10 cellular contexts compared by ENCODE assay signal in genomic region chr9:133419005-133419404, GRCh38. TPM values are rescaled to one million over a fixed set of nuclear protein-coding genes. Genes with fewer than 3 reads are reported as not detected.
DNase-seq lines count a peak whose midpoint lies in the region; ATAC-seq and TF ChIP-seq lines count a peak whose summit lies in the region.
"Had no signal": no experiment of that assay in that cellular context is flagged by ENCODE, and none has a peak within 500 bp of the region (broad histone marks: within the 10 kb centered on the region; RNA-seq: fewer than 3 reads in every experiment).

No MANE protein-coding gene starts in this region.

- H3K4me1 Mint-ChIP-seq in activated T-helper 2 cell treated with anti-CD3 and anti-CD28 coated beads, Interferon-gamma antibody, Interleukin-2, Interleukin-4, amounts not matched to agents 10 μg/mL and 5 μg/mL and 100 μg/mL, durations not matched to agents 14 hours and 24 hours and 36 hours (ENCODE audit: low read depth), result peaks cover 42% of the 10 kb centered on the region

- peak overlapping the region; percentile 50 for H3K27ac Mint-ChIP-seq in activated T-helper 2 cell treated with anti-CD3 and anti-CD28 coated beads, Interferon-gamma antibody, Interleukin-2, Interleukin-4, amounts not matched to agents 10 μg/mL and 5 μg/mL and 100 μg/mL, durations not matched to agents 14 hours and 24 hours and 36 hours

- H3K27ac ChIP-seq in AG04450 (ENCODE audit: low read depth, low read length) (no peak overlapping the region), upper lobe of right lung (no peak overlapping the region)

- CTCF ChIA-PET in AG04450 (lab: Charles Lee), result no interaction called here
- CTCF ChIA-PET in HEK293T (lab: Yijun Ruan, JAX), result interaction anchor here (0.6 kb wide), 1 partner anchor 10 kb away, joined by 5 read pairs; no protein-coding TSS in a partner anchor

- TF ChIP-seq CTCF in AG04450 (IDR thresholded peaks at IDR 0.05; ENCODE audit: low read depth, low read length) (no peak), upper lobe of right lung (IDR thresholded peaks at IDR 0.05) (no peak)

- H3K36me3 ChIP-seq in upper lobe of right lung, result peaks cover 20% of the 10 kb centered on the region

- peak overlapping the region; percentile 93 for H3K4me3 Mint-ChIP-seq in activated T-helper 2 cell treated with anti-CD3 and anti-CD28 coated beads, Interferon-gamma antibody, Interleukin-2, Interleukin-4, amounts not matched to agents 10 μg/mL and 5 μg/mL and 100 μg/mL, durations not matched to agents 14 hours and 24 hours and 36 hours (ENCODE audit: low read depth)

- H3K9me3 ChIP-seq in AG04450 (ENCODE audit: control insufficient read depth, insufficient read depth, low read length), result peaks cover 2% of the 10 kb centered on the region; the same call in 1 of the 2 replicates
- H3K9me3 ChIP-seq in upper lobe of right lung, result no peaks in the 10 kb centered on the region

- peak; percentile 79 for ATAC-seq in left colon
- no peak for ATAC-seq in upper lobe of right lung

- H3K9me3 Mint-ChIP-seq in activated T-helper 2 cell treated with anti-CD3 and anti-CD28 coated beads, Interferon-gamma antibody, Interleukin-2, Interleukin-4, amounts not matched to agents 10 μg/mL and 5 μg/mL and 100 μg/mL, durations not matched to agents 14 hours and 24 hours and 36 hours, result no peaks in the 10 kb centered on the region

- H3K4me3 ChIP-seq in AG04450 (ENCODE audit: low read depth, low read length), result peak overlapping the region; percentile 83; the same call in 1 of the 2 replicates
- H3K4me3 ChIP-seq in upper lobe of right lung, result no peak overlapping the region

- peaks cover 31% of the 10 kb centered on the region for H3K36me3 Mint-ChIP-seq in activated T-helper 2 cell treated with anti-CD3 and anti-CD28 coated beads, Interferon-gamma antibody, Interleukin-2, Interleukin-4, amounts not matched to agents 10 μg/mL and 5 μg/mL and 100 μg/mL, durations not matched to agents 14 hours and 24 hours and 36 hours (ENCODE audit: low read depth)

- DNase-seq in AG04450 (ENCODE audit: low read depth, low spot score) (no peak), HEK293T (ENCODE audit: extremely low spot score) (peak; percentile 29), left colon (peak; percentile 54 to 66), upper lobe of right lung (no peak), NOMO-1 treated with dmso at 0.1 percent for 144 hours (lab: John Stamatoyannopoulos, UW; ENCODE audit: unreplicated experiment) (no peak), ureter (ENCODE audit: low spot score) (no peak), DMS 273 (lab: John Stamatoyannopoulos, UW; ENCODE audit: unreplicated experiment) (no peak)
- no peak for DNase-seq in activated T-helper 2 cell treated with anti-CD3 and anti-CD28 coated beads, Interferon-gamma antibody, Interleukin-2, Interleukin-4, amounts not matched to agents 10 μg/mL and 5 μg/mL and 100 μg/mL, durations not matched to agents 14 hours and 24 hours and 36 hours (ENCODE audit: low spot score)
- DNase-seq: DMS153, NCI-H69 had no signal

- H3K27me3 ChIP-seq in AG04450 (ENCODE audit: control insufficient read depth, insufficient read depth, low read length) (no peaks in the 10 kb centered on the region), upper lobe of right lung (no peaks in the 10 kb centered on the region)

- H3K4me1 ChIP-seq in upper lobe of right lung, result peaks cover 16% of the 10 kb centered on the region

- POLR2A ChIA-PET in AG04450 (lab: Yijun Ruan, JAX) (interaction anchor here (0.6 to 1.2 kb wide), 3 partner anchors 9 to 45 kb away, joined by 3 read pairs; no protein-coding TSS in a partner anchor), HEK293T (lab: Yijun Ruan, JAX) (interaction anchor here (0.8 to 1.7 kb wide), 4 partner anchors 9 to 68 kb away, joined by 3 to 8 read pairs (median 3); partner anchors contain the start of gene CACFD1)

- H3K27me3 Mint-ChIP-seq in activated T-helper 2 cell treated with anti-CD3 and anti-CD28 coated beads, Interferon-gamma antibody, Interleukin-2, Interleukin-4, amounts not matched to agents 10 μg/mL and 5 μg/mL and 100 μg/mL, durations not matched to agents 14 hours and 24 hours and 36 hours (ENCODE audit: low read depth), result no peaks in the 10 kb centered on the region

- intact Hi-C loops in activated T-helper 2 cell treated with anti-CD3 and anti-CD28 coated beads, Interferon-gamma antibody, Interleukin-2, Interleukin-4, amounts not matched to agents 10 μg/mL and 5 μg/mL and 100 μg/mL, durations not matched to agents 14 hours and 24 hours and 36 hours (cut with micrococcal nuclease), result loop anchor here (2.0 to 5.0 kb wide), 3 partner anchors 48 to 72 kb away; partner anchors contain the start of genes MED22, RPL7A and SLC2A6
- intact Hi-C loops in left colon (cut with DNase I, micrococcal nuclease), result no loop called here
- intact Hi-C loops in upper lobe of right lung (cut with DNase I), result no loop called here

TF ChIP-seq in HEK293T, 16 proteins besides CTCF, POLR2A, EP300 and RAD21:
- TF ChIP-seq NFRKB (IDR thresholded peaks at IDR 0.05), result no peak
- TF ChIP-seq, protein P1, sequence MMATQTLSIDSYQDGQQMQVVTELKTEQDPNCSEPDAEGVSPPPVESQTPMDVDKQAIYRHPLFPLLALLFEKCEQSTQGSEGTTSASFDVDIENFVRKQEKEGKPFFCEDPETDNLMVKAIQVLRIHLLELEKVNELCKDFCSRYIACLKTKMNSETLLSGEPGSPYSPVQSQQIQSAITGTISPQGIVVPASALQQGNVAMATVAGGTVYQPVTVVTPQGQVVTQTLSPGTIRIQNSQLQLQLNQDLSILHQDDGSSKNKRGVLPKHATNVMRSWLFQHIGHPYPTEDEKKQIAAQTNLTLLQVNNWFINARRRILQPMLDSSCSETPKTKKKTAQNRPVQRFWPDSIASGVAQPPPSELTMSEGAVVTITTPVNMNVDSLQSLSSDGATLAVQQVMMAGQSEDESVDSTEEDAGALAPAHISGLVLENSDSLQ (IDR thresholded peaks at IDR 0.05), result peak; percentile 93
- TF ChIP-seq L3MBTL2 (conservative IDR thresholded peaks at IDR 0.05), result no peak
TF ChIP-seq in HEK293T: peak in this region for 1.

RNA-seq across cellular contexts. Expression of gene REXO4, which starts 1.2 kb away (rescaled TPM):
- 19.4 and 21.0 TPM in 2 replicates for polyA plus RNA-seq in AG04450 (2011; rRNA removed)
- polyA minus RNA-seq in AG04450 (2011; rRNA and poly(A)+ RNA removed), result 16.1 and 17.1 TPM in 2 replicates
- total RNA-seq in activated T-helper 2 cell treated with anti-CD3 and anti-CD28 coated beads, Interferon-gamma antibody, Interleukin-2, Interleukin-4, amounts not matched to agents 10 μg/mL and 5 μg/mL and 100 μg/mL, durations not matched to agents 14 hours and 24 hours and 36 hours, result 31.7 and 32.8 TPM in 2 replicates
- 10 to 100 TPM; 18.4 to 22.5 TPM for total RNA-seq in left colon
- total RNA-seq in upper lobe of right lung, result 22.6 TPM
- 19.5 TPM for total RNA-seq in ureter

RNA-seq across cellular contexts. Expression of gene ADAMTS13, which starts 3.2 kb away (rescaled TPM):
- polyA plus RNA-seq in AG04450 (2011; rRNA removed), result 0.86 and 0.94 TPM in 2 replicates
- 0.61 and 0.92 TPM in 2 replicates for polyA minus RNA-seq in AG04450 (2011; rRNA and poly(A)+ RNA removed)
- total RNA-seq in activated T-helper 2 cell treated with anti-CD3 and anti-CD28 coated beads, Interferon-gamma antibody, Interleukin-2, Interleukin-4, amounts not matched to agents 10 μg/mL and 5 μg/mL and 100 μg/mL, durations not matched to agents 14 hours and 24 hours and 36 hours, result 1.5 and 1.6 TPM in 2 replicates
- total RNA-seq in left colon (1 to 10 TPM; 3.0 to 4.4 TPM), upper lobe of right lung (2.0 TPM), ureter (3.5 TPM)

RNA-seq across cellular contexts. Expression of gene CACFD1, which starts 40.8 kb away (rescaled TPM):
- polyA plus RNA-seq in AG04450 (2011; rRNA removed), result 9.2 and 10.3 TPM in 2 replicates
- polyA minus RNA-seq in AG04450 (2011; rRNA and poly(A)+ RNA removed), result 7.3 and 10.2 TPM in 2 replicates
- 0.46 TPM in 2 replicates for total RNA-seq in activated T-helper 2 cell treated with anti-CD3 and anti-CD28 coated beads, Interferon-gamma antibody, Interleukin-2, Interleukin-4, amounts not matched to agents 10 μg/mL and 5 μg/mL and 100 μg/mL, durations not matched to agents 14 hours and 24 hours and 36 hours
- total RNA-seq in left colon (10 to 100 TPM; 66.1 to 75.4 TPM), upper lobe of right lung (39.8 TPM), ureter (24.9 TPM)

RNA-seq across cellular contexts. Expression of gene STKLD1, which starts 42.8 kb away (rescaled TPM):
- polyA plus RNA-seq in AG04450 (2011; rRNA removed), result 0.95 and 1.4 TPM in 2 replicates
- 0.35 TPM in 1 of 2 replicates, not detected in the other for polyA minus RNA-seq in AG04450 (2011; rRNA and poly(A)+ RNA removed)
- total RNA-seq in activated T-helper 2 cell treated with anti-CD3 and anti-CD28 coated beads, Interferon-gamma antibody, Interleukin-2, Interleukin-4, amounts not matched to agents 10 μg/mL and 5 μg/mL and 100 μg/mL, durations not matched to agents 14 hours and 24 hours and 36 hours, result 0.87 and 1.0 TPM in 2 replicates
- under 1 TPM; 0.36 to 0.95 TPM for total RNA-seq in left colon
- 1.2 TPM for total RNA-seq in upper lobe of right lung
- total RNA-seq in ureter, result 0.75 TPM

RNA-seq across cellular contexts. Expression of gene SURF4, which starts 43.1 kb away (rescaled TPM):
- polyA plus RNA-seq in AG04450 (2011; rRNA removed), result 293 and 296 TPM in 2 replicates
- polyA minus RNA-seq in AG04450 (2011; rRNA and poly(A)+ RNA removed), result 252 and 301 TPM in 2 replicates
- total RNA-seq in activated T-helper 2 cell treated with anti-CD3 and anti-CD28 coated beads, Interferon-gamma antibody, Interleukin-2, Interleukin-4, amounts not matched to agents 10 μg/mL and 5 μg/mL and 100 μg/mL, durations not matched to agents 14 hours and 24 hours and 36 hours, result 388 and 393 TPM in 2 replicates
- 100 to 1,000 TPM; 150 to 169 TPM for total RNA-seq in left colon
- total RNA-seq in upper lobe of right lung, result 142 TPM
- 128 TPM for total RNA-seq in ureter

Comparison
In these comparisons a context has a peak if more than half of its experiments do, and no peak if none do; other contexts are left out.
1. DNase-seq: peak in HEK293T (single experiment) and left colon (2 of 2); none in AG04450 (single experiment), activated T-helper 2 cell treated with anti-CD3 and anti-CD28 coated beads, Interferon-gamma antibody, Interleukin-2, Interleukin-4, amounts not matched to agents 10 μg/mL and 5 μg/mL and 100 μg/mL, durations not matched to agents 14 hours and 24 hours and 36 hours (single experiment), upper lobe of right lung (single experiment), NOMO-1 treated with dmso at 0.1 percent for 144 hours (single experiment), ureter (single experiment) and DMS 273 (single experiment).
2. RNA of gene CACFD1, which starts 40.8 kb away (total RNA-seq): 66.1 to 75.4 TPM in left colon, 39.8 TPM in upper lobe of right lung (single experiment) and 24.9 TPM in ureter (single experiment); 0.46 TPM in activated T-helper 2 cell treated with anti-CD3 and anti-CD28 coated beads, Interferon-gamma antibody, Interleukin-2, Interleukin-4, amounts not matched to agents 10 μg/mL and 5 μg/mL and 100 μg/mL, durations not matched to agents 14 hours and 24 hours and 36 hours; every median in the first group is over 10 times any median in the second.